Comparison of ENCODE assay signal across 23 cellular contexts in genomic region chr1:213921352-213922111, GRCh38.
A peak's percentile ranks its signal among the peaks of the same experiment; 100 is the strongest.
DNase-seq lines count a peak whose midpoint lies in the region; ATAC-seq, FAIRE-seq and TF ChIP-seq lines count a peak whose summit lies in the region.
"Had no signal": no experiment of that assay in that cellular context is flagged by ENCODE, and none has a peak within 500 bp of the region (broad histone marks: within the 10 kb centered on the region; RNA-seq: fewer than 3 reads in every experiment).

No MANE protein-coding gene starts in this region.

- H3K4me2 ChIP-seq in HepG2 (ENCODE audit: low read depth, low read length) = no peak overlapping the region
- H3K4me2 ChIP-seq: BLaER1 had no signal

- H3K4me1 ChIP-seq in liver (ENCODE audit: control insufficient read depth in 4 of 4, insufficient read depth in 4 of 4, low read length in 3 of 4) = peaks cover 0 to 10% (median 2%) of the 10 kb centered on the region in 4 donors
- no peaks in the 10 kb centered on the region for H3K4me1 ChIP-seq in HepG2 (ENCODE audit: insufficient read depth, low read length)
- no peaks in the 10 kb centered on the region for H3K4me1 ChIP-seq in pancreas
- no peaks in the 10 kb centered on the region for H3K4me1 ChIP-seq in breast epithelium
- H3K4me1 ChIP-seq: BLaER1, Caco-2, HAP-1 had no signal

- H3K79me2 ChIP-seq in HepG2 (ENCODE audit: insufficient read depth, low read length) = no peaks in the 10 kb centered on the region

- no peak for TF ChIP-seq EP300 in HepG2 (IDR thresholded peaks at IDR 0.05; ENCODE audit: low read depth in 2 of 2, low read length in 2 of 2)
- TF ChIP-seq EP300 in HepG2 (CRISPR knock-in tag; IDR thresholded peaks at IDR 0.05; ENCODE audit: borderline replicate concordance) = no peak

- POLR2A ChIA-PET in HepG2 (lab: Yijun Ruan, JAX) = no interaction called here

- TF ChIP-seq RAD21 in liver (IDR thresholded peaks at IDR 0.05) = peak; percentile 9 to 11
- TF ChIP-seq RAD21 in HepG2 (CRISPR knock-in tag; IDR thresholded peaks at IDR 0.05) = no peak

- no peak for TF ChIP-seq CTCF in liver (IDR thresholded peaks at IDR 0.05; ENCODE audit: low read depth, low read length, missing input control)
- TF ChIP-seq CTCF in HepG2 (CRISPR knock-in tag; IDR thresholded peaks at IDR 0.05) = no peak
- no peak for TF ChIP-seq CTCF in pancreas (IDR thresholded peaks at IDR 0.05)
- no peak for TF ChIP-seq CTCF in GM13977 (IDR thresholded peaks at IDR 0.05; ENCODE audit: extremely low read depth, insufficient read depth, missing control alignments)
- no peak for TF ChIP-seq CTCF in breast epithelium (IDR thresholded peaks at IDR 0.05)

- WGBS in liver = 29% methylated on average over 7 of the region's 7 CpGs
- WGBS in HepG2 (ENCODE audit: low lambda C conversion rate) = 76% methylated on average over 7 of the region's 7 CpGs
- 28% methylated on average over 7 of the region's 7 CpGs for WGBS in pancreas, 2 donors

- H3K27me3 ChIP-seq in liver (ENCODE audit: control insufficient read depth in 4 of 4, insufficient read depth in 4 of 4, low read length in 3 of 4) (no peaks in the 10 kb centered on the region), HepG2 (ENCODE audit: control insufficient read depth in 1 of 2, insufficient read depth in 2 of 2, low read length in 2 of 2) (no peaks in the 10 kb centered on the region), pancreas (no peaks in the 10 kb centered on the region), breast epithelium (no peaks in the 10 kb centered on the region)
- H3K27me3 ChIP-seq: BLaER1 had no signal

- H3K4me3 ChIP-seq in liver (ENCODE audit: low read depth in 1 of 3, low read length in 3 of 3) (no peak overlapping the region), HepG2 (replicated peaks in 1 of 3; ENCODE audit: insufficient read depth in 1 of 3, low read depth in 2 of 3, low read length in 3 of 3) (no peak overlapping the region), pancreas (no peak overlapping the region), breast epithelium (no peak overlapping the region)
- H3K4me3 ChIP-seq: BLaER1, GM12878, HAP-1 had no signal

- no TSS peak for BruUV-seq in HepG2 (replicated peaks; lab: Mats Ljungman, UMichigan)

- DNase-seq in HepG2 (ENCODE audit: low spot score) = no peak
- no peak for DNase-seq in left lobe of liver (ENCODE audit: low spot score)
- DNase-seq in pancreas = no peak
- DNase-seq in stimulated activated CD4-positive, alpha-beta T cell treated with anti-CD3 and anti-CD28 coated beads, Interleukin-2, amount 100 ng/mL, for 24 hours = no peak
- DNase-seq in GM13977 (ENCODE audit: low spot score) = no peak
- no peak for DNase-seq in breast epithelium (ENCODE audit: low spot score in 2 of 2)
- DNase-seq: Caco-2; CD4-positive, CD25-positive, alpha-beta regulatory T cell; CD8-positive, alpha-beta T cell; DMS 273 treated with DMSO at 0.1 percent for 48 hours; DMS79; EL; GDM1; GOT3; HFFc6 had no signal

- FAIRE-seq in HepG2 (lab: Jason Lieb, UNC) = no peak
- FAIRE-seq in pancreas (lab: Jason Lieb, UNC) = no peak
- FAIRE-seq: GM12878, GM18507, H54 had no signal

- H2AFZ ChIP-seq in HepG2 (ENCODE audit: low read length) = no peak overlapping the region

- intact Hi-C loops in HepG2 (cut with micrococcal nuclease; ENCODE audit: unreplicated experiment) (no loop called here), pancreas (cut with DNase I) (no loop called here), breast epithelium (cut with DNase I; ENCODE audit: low total_unique reads) (no loop called here)

- H3K9me3 ChIP-seq in liver (ENCODE audit: control insufficient read depth in 4 of 4, low read length in 3 of 4) (no peaks in the 10 kb centered on the region), HepG2 (ENCODE audit: low read length) (no peaks in the 10 kb centered on the region), pancreas (no peaks in the 10 kb centered on the region), breast epithelium (no peaks in the 10 kb centered on the region)
- H3K9me3 ChIP-seq: BLaER1, Caco-2, HAP-1 had no signal

- H3K36me3 ChIP-seq in liver (ENCODE audit: control insufficient read depth in 4 of 4, insufficient read depth in 3 of 4, low read depth in 1 of 4, low read length in 3 of 4) = no peaks in the 10 kb centered on the region
- H3K36me3 ChIP-seq in HepG2 (replicated peaks in 1 of 2; ENCODE audit: control insufficient read depth in 1 of 2, insufficient read depth in 2 of 2, low read length in 2 of 2) = no peaks in the 10 kb centered on the region
- no peaks in the 10 kb centered on the region for H3K36me3 ChIP-seq in pancreas
- no peaks in the 10 kb centered on the region for H3K36me3 ChIP-seq in breast epithelium
- H3K36me3 ChIP-seq: BLaER1, HAP-1 had no signal

- H3K9ac ChIP-seq in liver (ENCODE audit: low read depth in 1 of 2, low read length in 2 of 2) (no peak overlapping the region), HepG2 (ENCODE audit: insufficient read depth, low read depth, low read length) (no peak overlapping the region)
- H3K9ac ChIP-seq: BLaER1 had no signal

- H4K20me1 ChIP-seq in HepG2 (ENCODE audit: insufficient read depth, low read length) = no peaks in the 10 kb centered on the region
- H4K20me1 ChIP-seq: BLaER1 had no signal

- CTCF ChIA-PET in HepG2 (lab: Yijun Ruan, JAX; ENCODE audit: low intra/inter-chr PET ratio, low total read pairs) = no interaction called here

- no peak for TF ChIP-seq POLR2A in HepG2 (IDR thresholded peaks at IDR 0.05; ENCODE audit: insufficient read depth in 1 of 2, low read depth in 2 of 2, low read length in 2 of 2)
- no peak for TF ChIP-seq POLR2A in breast epithelium (IDR thresholded peaks at IDR 0.05)

- H3K27ac ChIP-seq in liver (ENCODE audit: low read depth in 1 of 2, low read length in 2 of 2) (peak overlapping the region; percentile 42 to 54), HepG2 (ENCODE audit: extremely low read length, insufficient read depth, low read length) (no peak overlapping the region), pancreas (no peak overlapping the region), breast epithelium (no peak overlapping the region)
- H3K27ac ChIP-seq: 22Rv1, BLaER1, C4-2B had no signal

- ATAC-seq in HepG2 (no peak), left lobe of liver (peak; percentile 76), pancreas (peak in 3 of 4 donors; percentile 30 to 60 (median 52))
- ATAC-seq: CD8-positive, alpha-beta T cell; GM12878 had no signal

- in situ Hi-C loops in HepG2 (cut with HindIII; ENCODE audit: extremely low pct_ligation_motif_present, low pct_unique_long_range_greater_than_20kb) = no loop called here
- in situ Hi-C loops in GM13977 (cut with MboI; ENCODE audit: low pct_unique_long_range_greater_than_20kb, low sequenced_read_pairs, unreplicated experiment) = no loop called here

TF ChIP-seq in liver, 16 proteins besides CTCF, POLR2A, EP300 and RAD21 (continues in another document):
- TF ChIP-seq RXRA (IDR thresholded peaks at IDR 0.05) (peak in 1 of 2 donors; percentile 31), JUND (IDR thresholded peaks at IDR 0.05) (peak in 1 of 2 donors; percentile 12), HNF4G (IDR thresholded peaks at IDR 0.05) (peak; percentile 66), FOXA1 (IDR thresholded peaks at IDR 0.05) (no peak), GABPA (IDR thresholded peaks at IDR 0.05 in 1 of 2, conservative IDR thresholded peaks at IDR 0.05 in 1 of 2) (no peak)

TF ChIP-seq in HepG2, 621 proteins besides CTCF, POLR2A, EP300 and RAD21:
- TF ChIP-seq ZBTB42 (CRISPR knock-in tag; IDR thresholded peaks at IDR 0.05) (no peak), ARID3A (IDR thresholded peaks at IDR 0.05; ENCODE audit: low read depth, low read length) (no peak), FOXM1 (CRISPR knock-in tag; IDR thresholded peaks at IDR 0.05) (no peak), RNF2 (conservative IDR thresholded peaks at IDR 0.05; ENCODE audit: low read depth) (no peak), ZBTB46 (CRISPR knock-in tag; IDR thresholded peaks at IDR 0.05; ENCODE audit: borderline replicate concordance) (no peak), IKZF5 (CRISPR knock-in tag; IDR thresholded peaks at IDR 0.05) (no peak), FLYWCH1 (CRISPR knock-in tag; IDR thresholded peaks at IDR 0.05) (no peak), AGO2 (optimal IDR thresholded peaks at IDR 0.05; ENCODE audit: low read depth, low read length) (no peak), ZNF224 (CRISPR knock-in tag; IDR thresholded peaks at IDR 0.05) (no peak)

Comparison
In these comparisons a context has a peak if more than half of its experiments do, and no peak if none do; other contexts are left out.
1. H3K27ac ChIP-seq: peak in liver (2 of 2); none in HepG2 (single experiment), pancreas (0 of 4) and breast epithelium (0 of 2).